In the genomic region with DNA sequence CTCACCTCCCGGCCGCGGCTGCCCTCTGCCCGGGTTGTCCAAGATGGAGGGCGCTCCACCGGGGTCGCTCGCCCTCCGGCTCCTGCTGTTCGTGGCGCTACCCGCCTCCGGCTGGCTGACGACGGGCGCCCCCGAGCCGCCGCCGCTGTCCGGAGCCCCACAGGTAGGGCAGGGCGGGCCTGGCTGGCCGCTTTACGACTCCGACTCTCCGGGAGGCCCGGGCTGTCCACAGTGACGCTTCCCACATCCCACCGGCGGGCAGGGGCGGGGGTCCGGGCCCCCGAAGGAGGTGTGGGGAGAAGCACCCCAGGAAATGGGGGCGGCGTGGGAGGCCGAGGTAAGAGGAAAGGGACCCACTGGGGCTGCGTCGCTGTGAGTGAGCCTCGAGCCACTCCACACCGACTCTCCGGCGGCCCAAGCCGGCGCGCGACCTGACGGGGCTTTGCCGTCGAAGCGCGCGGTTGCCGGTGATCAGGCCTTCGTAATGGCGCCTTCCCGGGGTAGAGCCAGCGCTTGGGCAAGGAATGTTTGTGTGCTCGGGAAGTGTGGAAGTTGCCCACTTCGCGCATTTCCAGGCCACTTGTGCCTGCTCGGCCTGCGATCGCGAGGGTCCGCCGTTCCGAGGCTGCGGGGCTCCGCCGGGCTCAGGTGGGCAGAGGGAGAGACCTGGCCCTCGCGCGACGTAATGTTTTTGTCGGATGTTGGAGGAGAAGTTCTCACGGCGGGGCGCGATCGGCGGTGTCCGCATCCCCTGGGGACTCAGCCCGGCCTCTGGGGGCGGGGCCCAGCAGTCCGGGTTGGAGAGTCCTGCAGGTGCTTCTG, we compare ENCODE assay signal across 8 cellular contexts. TPM values are rescaled to one million over a fixed set of nuclear protein-coding genes. Genes with fewer than 3 reads are reported as not detected.
DNase-seq lines count a peak whose midpoint lies in the region; ATAC-seq and TF ChIP-seq lines count a peak whose summit lies in the region.

A gene with protein sequence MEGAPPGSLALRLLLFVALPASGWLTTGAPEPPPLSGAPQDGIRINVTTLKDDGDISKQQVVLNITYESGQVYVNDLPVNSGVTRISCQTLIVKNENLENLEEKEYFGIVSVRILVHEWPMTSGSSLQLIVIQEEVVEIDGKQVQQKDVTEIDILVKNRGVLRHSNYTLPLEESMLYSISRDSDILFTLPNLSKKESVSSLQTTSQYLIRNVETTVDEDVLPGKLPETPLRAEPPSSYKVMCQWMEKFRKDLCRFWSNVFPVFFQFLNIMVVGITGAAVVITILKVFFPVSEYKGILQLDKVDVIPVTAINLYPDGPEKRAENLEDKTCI (plus strand): TSS at position 4 of the 822 bp plus-strand sequence. CDS start 40 bp downstream, at position 44.

- peak; percentile 39 for ATAC-seq in WTC11

- H3K4me1 Mint-ChIP-seq in WTC11 (peaks cover 15% of the 10 kb centered on the region), chondrocyte (ENCODE audit: low read depth) (peaks cover 24% of the 10 kb centered on the region)

- CTCF ChIA-PET in WTC11 (lab: Charles Lee) = interaction anchor here (0.6 to 1.0 kb wide), 10 partner anchors 18 to 363 kb away, joined by 3 to 7 read pairs (median 3); a partner anchor contains a TSS

- peak within 1 kb of the TSS; percentile 80 for H3K27ac ChIP-seq in layer of hippocampus (ENCODE audit: low read depth, low read length)

- no peaks in the 10 kb centered on the region for H3K27me3 ChIP-seq in layer of hippocampus (ENCODE audit: control insufficient read depth, insufficient read depth, low read length)

- H3K27ac Mint-ChIP-seq in WTC11 = peak within 1 kb of the TSS; percentile 88
- peak within 1 kb of the TSS; percentile 96 for H3K27ac Mint-ChIP-seq in chondrocyte (ENCODE audit: unreplicated experiment)

- no peaks in the 10 kb centered on the region for H3K9me3 Mint-ChIP-seq in WTC11
- no peaks in the 10 kb centered on the region for H3K9me3 Mint-ChIP-seq in chondrocyte (ENCODE audit: low read depth)

- DNase-seq in GM12864 (ENCODE audit: low read depth) = no peak
- peak; percentile 27 for DNase-seq in HCEC 1CT
- peak; percentile 45 for DNase-seq in NCI-H1092 (lab: John Stamatoyannopoulos, UW)
- peak; percentile 77 for DNase-seq in WTC11 (ENCODE audit: low spot score)
- DNase-seq in chondrocyte (ENCODE audit: low spot score) = peak; percentile 91
- DNase-seq in stimulated activated CD4-positive, alpha-beta T cell treated with anti-CD3 and anti-CD28 coated beads, Interleukin-1b, Interleukin-23, amount 100 ng/mL, for 48 hours = peak; percentile 43
- no peak for DNase-seq in NCI-H128 (lab: John Stamatoyannopoulos, UW; ENCODE audit: unreplicated experiment)

- TF ChIP-seq CTCF in GM12864 (IDR thresholded peaks at IDR 0.05; ENCODE audit: low read depth, low read length, missing control alignments) (no peak), WTC11 (IDR thresholded peaks at IDR 0.05) (no peak), chondrocyte (IDR thresholded peaks at IDR 0.05) (no peak)

- POLR2A ChIA-PET in WTC11 (lab: Charles Lee) = no interaction called here

- peak within 1 kb of the TSS; percentile 99 for H3K4me3 ChIP-seq in GM12864 (ENCODE audit: low read depth, low read length)

- H3K27me3 Mint-ChIP-seq in WTC11 (ENCODE audit: low read depth) (no peaks in the 10 kb centered on the region; the same call in 1 of the 2 replicates), chondrocyte (ENCODE audit: low read depth) (no peaks in the 10 kb centered on the region)

- H3K4me3 Mint-ChIP-seq in WTC11 (peak within 1 kb of the TSS; percentile 91), chondrocyte (ENCODE audit: unreplicated experiment) (peak within 1 kb of the TSS; percentile 92)

- H3K36me3 Mint-ChIP-seq in WTC11 = no peaks in the 10 kb centered on the region
- no peaks in the 10 kb centered on the region for H3K36me3 Mint-ChIP-seq in chondrocyte (ENCODE audit: low read depth)

TF ChIP-seq in WTC11, 78 proteins besides CTCF, POLR2A, EP300 and RAD21 (continues in another document):
- TF ChIP-seq JAZF1 (CRISPR knock-in tag; IDR thresholded peaks at IDR 0.05) (no peak), FOXP1 (CRISPR knock-in tag; IDR thresholded peaks at IDR 0.05; ENCODE audit: borderline replicate concordance) (peak; percentile 75; the same call in 1 of the 2 replicates)
- TF ChIP-seq, protein P1, sequence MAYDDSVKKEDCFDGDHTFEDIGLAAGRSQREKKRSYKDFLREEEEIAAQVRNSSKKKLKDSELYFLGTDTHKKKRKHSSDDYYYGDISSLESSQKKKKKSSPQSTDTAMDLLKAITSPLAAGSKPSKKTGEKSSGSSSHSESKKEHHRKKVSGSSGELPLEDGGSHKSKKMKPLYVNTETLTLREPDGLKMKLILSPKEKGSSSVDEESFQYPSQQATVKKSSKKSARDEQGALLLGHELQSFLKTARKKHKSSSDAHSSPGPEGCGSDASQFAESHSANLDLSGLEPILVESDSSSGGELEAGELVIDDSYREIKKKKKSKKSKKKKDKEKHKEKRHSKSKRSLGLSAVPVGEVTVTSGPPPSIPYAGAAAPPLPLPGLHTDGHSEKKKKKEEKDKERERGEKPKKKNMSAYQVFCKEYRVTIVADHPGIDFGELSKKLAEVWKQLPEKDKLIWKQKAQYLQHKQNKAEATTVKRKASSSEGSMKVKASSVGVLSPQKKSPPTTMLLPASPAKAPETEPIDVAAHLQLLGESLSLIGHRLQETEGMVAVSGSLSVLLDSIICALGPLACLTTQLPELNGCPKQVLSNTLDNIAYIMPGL (CRISPR knock-in tag; IDR thresholded peaks at IDR 0.05) = peak; percentile 88; the same call in 1 of the 2 replicates
- TF ChIP-seq, protein P2, sequence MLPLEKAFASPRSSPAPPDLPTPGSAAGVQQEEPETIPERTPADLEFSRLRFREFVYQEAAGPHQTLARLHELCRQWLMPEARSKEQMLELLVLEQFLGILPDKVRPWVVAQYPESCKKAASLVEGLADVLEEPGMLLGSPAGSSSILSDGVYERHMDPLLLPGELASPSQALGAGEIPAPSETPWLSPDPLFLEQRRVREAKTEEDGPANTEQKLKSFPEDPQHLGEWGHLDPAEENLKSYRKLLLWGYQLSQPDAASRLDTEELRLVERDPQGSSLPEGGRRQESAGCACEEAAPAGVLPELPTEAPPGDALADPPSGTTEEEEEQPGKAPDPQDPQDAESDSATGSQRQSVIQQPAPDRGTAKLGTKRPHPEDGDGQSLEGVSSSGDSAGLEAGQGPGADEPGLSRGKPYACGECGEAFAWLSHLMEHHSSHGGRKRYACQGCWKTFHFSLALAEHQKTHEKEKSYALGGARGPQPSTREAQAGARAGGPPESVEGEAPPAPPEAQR (CRISPR knock-in tag; IDR thresholded peaks at IDR 0.05) = no peak
- TF ChIP-seq, protein P3, sequence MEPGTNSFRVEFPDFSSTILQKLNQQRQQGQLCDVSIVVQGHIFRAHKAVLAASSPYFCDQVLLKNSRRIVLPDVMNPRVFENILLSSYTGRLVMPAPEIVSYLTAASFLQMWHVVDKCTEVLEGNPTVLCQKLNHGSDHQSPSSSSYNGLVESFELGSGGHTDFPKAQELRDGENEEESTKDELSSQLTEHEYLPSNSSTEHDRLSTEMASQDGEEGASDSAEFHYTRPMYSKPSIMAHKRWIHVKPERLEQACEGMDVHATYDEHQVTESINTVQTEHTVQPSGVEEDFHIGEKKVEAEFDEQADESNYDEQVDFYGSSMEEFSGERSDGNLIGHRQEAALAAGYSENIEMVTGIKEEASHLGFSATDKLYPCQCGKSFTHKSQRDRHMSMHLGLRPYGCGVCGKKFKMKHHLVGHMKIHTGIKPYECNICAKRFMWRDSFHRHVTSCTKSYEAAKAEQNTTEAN (CRISPR knock-in tag; IDR thresholded peaks at IDR 0.05) = 0 out of 2 replicates have a peak, but pooled peaks have one; percentile 53
- TF ChIP-seq, protein P4, sequence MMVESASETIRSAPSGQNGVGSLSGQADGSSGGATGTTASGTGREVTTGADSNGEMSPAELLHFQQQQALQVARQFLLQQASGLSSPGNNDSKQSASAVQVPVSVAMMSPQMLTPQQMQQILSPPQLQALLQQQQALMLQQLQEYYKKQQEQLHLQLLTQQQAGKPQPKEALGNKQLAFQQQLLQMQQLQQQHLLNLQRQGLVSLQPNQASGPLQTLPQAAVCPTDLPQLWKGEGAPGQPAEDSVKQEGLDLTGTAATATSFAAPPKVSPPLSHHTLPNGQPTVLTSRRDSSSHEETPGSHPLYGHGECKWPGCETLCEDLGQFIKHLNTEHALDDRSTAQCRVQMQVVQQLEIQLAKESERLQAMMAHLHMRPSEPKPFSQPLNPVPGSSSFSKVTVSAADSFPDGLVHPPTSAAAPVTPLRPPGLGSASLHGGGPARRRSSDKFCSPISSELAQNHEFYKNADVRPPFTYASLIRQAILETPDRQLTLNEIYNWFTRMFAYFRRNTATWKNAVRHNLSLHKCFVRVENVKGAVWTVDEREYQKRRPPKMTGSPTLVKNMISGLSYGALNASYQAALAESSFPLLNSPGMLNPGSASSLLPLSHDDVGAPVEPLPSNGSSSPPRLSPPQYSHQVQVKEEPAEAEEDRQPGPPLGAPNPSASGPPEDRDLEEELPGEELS (CRISPR knock-in tag; IDR thresholded peaks at IDR 0.05) = peak; percentile 25; the same call in 1 of the 2 replicates
- TF ChIP-seq, protein P5, sequence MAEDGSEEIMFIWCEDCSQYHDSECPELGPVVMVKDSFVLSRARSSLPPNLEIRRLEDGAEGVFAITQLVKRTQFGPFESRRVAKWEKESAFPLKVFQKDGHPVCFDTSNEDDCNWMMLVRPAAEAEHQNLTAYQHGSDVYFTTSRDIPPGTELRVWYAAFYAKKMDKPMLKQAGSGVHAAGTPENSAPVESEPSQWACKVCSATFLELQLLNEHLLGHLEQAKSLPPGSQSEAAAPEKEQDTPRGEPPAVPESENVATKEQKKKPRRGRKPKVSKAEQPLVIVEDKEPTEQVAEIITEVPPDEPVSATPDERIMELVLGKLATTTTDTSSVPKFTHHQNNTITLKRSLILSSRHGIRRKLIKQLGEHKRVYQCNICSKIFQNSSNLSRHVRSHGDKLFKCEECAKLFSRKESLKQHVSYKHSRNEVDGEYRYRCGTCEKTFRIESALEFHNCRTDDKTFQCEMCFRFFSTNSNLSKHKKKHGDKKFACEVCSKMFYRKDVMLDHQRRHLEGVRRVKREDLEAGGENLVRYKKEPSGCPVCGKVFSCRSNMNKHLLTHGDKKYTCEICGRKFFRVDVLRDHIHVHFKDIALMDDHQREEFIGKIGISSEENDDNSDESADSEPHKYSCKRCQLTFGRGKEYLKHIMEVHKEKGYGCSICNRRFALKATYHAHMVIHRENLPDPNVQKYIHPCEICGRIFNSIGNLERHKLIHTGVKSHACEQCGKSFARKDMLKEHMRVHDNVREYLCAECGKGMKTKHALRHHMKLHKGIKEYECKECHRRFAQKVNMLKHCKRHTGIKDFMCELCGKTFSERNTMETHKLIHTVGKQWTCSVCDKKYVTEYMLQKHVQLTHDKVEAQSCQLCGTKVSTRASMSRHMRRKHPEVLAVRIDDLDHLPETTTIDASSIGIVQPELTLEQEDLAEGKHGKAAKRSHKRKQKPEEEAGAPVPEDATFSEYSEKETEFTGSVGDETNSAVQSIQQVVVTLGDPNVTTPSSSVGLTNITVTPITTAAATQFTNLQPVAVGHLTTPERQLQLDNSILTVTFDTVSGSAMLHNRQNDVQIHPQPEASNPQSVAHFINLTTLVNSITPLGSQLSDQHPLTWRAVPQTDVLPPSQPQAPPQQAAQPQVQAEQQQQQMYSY (CRISPR knock-in tag; IDR thresholded peaks at IDR 0.05) = 0 out of 2 replicates have a peak, but pooled peaks have one; percentile 17

RNA-seq across cellular contexts. Expression of the gene that starts here (rescaled TPM):
- total RNA-seq in WTC11 (2021) (16.8 to 21.4 TPM (median 19.9 TPM) in 3 replicates), chondrocyte (53.5 to 60.1 TPM (median 58.6 TPM) in 3 replicates)

Comparison
In these comparisons a context has a peak if more than half of its experiments do, and no peak if none do; other contexts are left out.
1. DNase-seq: peak in HCEC 1CT (single experiment), NCI-H1092 (single experiment), WTC11 (single experiment), chondrocyte (single experiment) and stimulated activated CD4-positive, alpha-beta T cell treated with anti-CD3 and anti-CD28 coated beads, Interleukin-1b, Interleukin-23, amount 100 ng/mL, for 48 hours (single experiment); none in GM12864 (single experiment) and NCI-H128 (single experiment).